In genomic region chrX:19751068-19751467, GRCh38 we compare ENCODE assay signal across 13 cellular contexts.
DNase-seq lines count a peak whose midpoint lies in the region; ATAC-seq and TF ChIP-seq lines count a peak whose summit lies in the region.
"Had no signal": no experiment of that assay in that cellular context is flagged by ENCODE, and none has a peak within 500 bp of the region (broad histone marks: within the 10 kb centered on the region; RNA-seq: fewer than 3 reads in every experiment).

No MANE protein-coding gene starts in this region.

- TF ChIP-seq CTCF in GM10266 (IDR thresholded peaks at IDR 0.05; ENCODE audit: control insufficient read depth, insufficient read depth, low read depth, missing control alignments): no peak

- no peak overlapping the region for H3K4me3 Mint-ChIP-seq in activated naive CD8-positive, alpha-beta T cell treated with anti-CD3 and anti-CD28 coated beads for 36 hours
- peak overlapping the region in 9 of 10 donors; percentile 56 to 73 (median 67) for H3K4me3 Mint-ChIP-seq in naive thymus-derived CD8-positive, alpha-beta T cell
- H3K4me3 Mint-ChIP-seq: H9 had no signal

- ATAC-seq in naive thymus-derived CD8-positive, alpha-beta T cell: no peak
- ATAC-seq: esophagus mucosa had no signal

- peaks cover 49% of the 10 kb centered on the region for H3K36me3 Mint-ChIP-seq in activated naive CD8-positive, alpha-beta T cell treated with anti-CD3 and anti-CD28 coated beads for 36 hours
- H3K36me3 Mint-ChIP-seq in naive thymus-derived CD8-positive, alpha-beta T cell: peaks cover 6 to 20% (median 10%) of the 10 kb centered on the region in 3 donors

- in situ Hi-C loops in KBM-7 (cut with MboI; ENCODE audit: low pct_unique_long_range_greater_than_20kb, low sequenced_read_pairs): no loop called here

- H3K4me1 Mint-ChIP-seq in activated naive CD8-positive, alpha-beta T cell treated with anti-CD3 and anti-CD28 coated beads for 36 hours: peaks cover 70% of the 10 kb centered on the region
- H3K4me1 Mint-ChIP-seq in naive thymus-derived CD8-positive, alpha-beta T cell: peaks cover 21 to 95% (median 78%) of the 10 kb centered on the region in 4 donors

- H3K9me3 Mint-ChIP-seq in activated naive CD8-positive, alpha-beta T cell treated with anti-CD3 and anti-CD28 coated beads for 36 hours: peaks cover 6% of the 10 kb centered on the region
- H3K9me3 Mint-ChIP-seq in naive thymus-derived CD8-positive, alpha-beta T cell: peaks cover 0 to 8% (median 0%) of the 10 kb centered on the region in 9 donors

- H3K27ac Mint-ChIP-seq in activated naive CD8-positive, alpha-beta T cell treated with anti-CD3 and anti-CD28 coated beads for 36 hours: peak overlapping the region; percentile 88
- H3K27ac Mint-ChIP-seq in naive thymus-derived CD8-positive, alpha-beta T cell: peak overlapping the region; percentile 59 to 99 (median 87)
- H3K27ac Mint-ChIP-seq: H9 had no signal

- peak; percentile 17 for DNase-seq in activated CD4-positive, alpha-beta T cell treated with anti-CD3 and anti-CD28 coated beads, Interleukin-2, amount 50 U/mL, for 1 hour
- no peak for DNase-seq in activated CD4-positive, alpha-beta T cell treated with anti-CD3 and anti-CD28 coated beads for 4 hours
- DNase-seq in KBM-7 (peak; percentile 20), RKO (ENCODE audit: low spot score) (no peak), NCI-H1417 treated with DMSO at 0.1 percent for 48 hours (lab: John Stamatoyannopoulos, UW) (no peak), GM10266 (ENCODE audit: extremely low spot score) (no peak)
- no peak for DNase-seq in activated naive CD8-positive, alpha-beta T cell treated with anti-CD3 and anti-CD28 coated beads for 36 hours
- DNase-seq in naive thymus-derived CD8-positive, alpha-beta T cell: no peak
- DNase-seq: H9, NCI-H1048, NCI-H345, posterior cingulate gyrus had no signal

- POLR2A ChIA-PET in naive thymus-derived CD8-positive, alpha-beta T cell (lab: Charles Lee): interaction anchor here (0.6 to 2.2 kb wide), 4 partner anchors 20 to 66 kb away, joined by 3 to 9 read pairs (median 3); no protein-coding TSS in a partner anchor

- H3K27me3 Mint-ChIP-seq in activated naive CD8-positive, alpha-beta T cell treated with anti-CD3 and anti-CD28 coated beads for 36 hours: no peaks in the 10 kb centered on the region
- no peaks in the 10 kb centered on the region for H3K27me3 Mint-ChIP-seq in naive thymus-derived CD8-positive, alpha-beta T cell

Comparison
In these comparisons a context has a peak if more than half of its experiments do, and no peak if none do; other contexts are left out.
1. DNase-seq: peak in activated CD4-positive, alpha-beta T cell treated with anti-CD3 and anti-CD28 coated beads, Interleukin-2, amount 50 U/mL, for 1 hour (single experiment) and KBM-7 (single experiment); none in activated CD4-positive, alpha-beta T cell treated with anti-CD3 and anti-CD28 coated beads for 4 hours (0 of 2), activated naive CD8-positive, alpha-beta T cell treated with anti-CD3 and anti-CD28 coated beads for 36 hours (single experiment), naive thymus-derived CD8-positive, alpha-beta T cell (0 of 10), RKO (single experiment), NCI-H1417 treated with DMSO at 0.1 percent for 48 hours (single experiment) and GM10266 (single experiment).